ENCODE assay signal across 21 cellular contexts in genomic region chr2:86686460-86686859, GRCh38.
"Had no signal": no experiment of that assay in that cellular context is flagged by ENCODE, and none has a peak within 500 bp of the region (broad histone marks: within the 10 kb centered on the region; RNA-seq: fewer than 3 reads in every experiment).

No MANE protein-coding gene starts in this region.

- H3K4me1 ChIP-seq: SJSA1 had no signal

- H3K27ac ChIP-seq: KMS-11, SJSA1, SK-N-MC had no signal

- H3K36me3 ChIP-seq: SJSA1 had no signal

- H3K9me3 ChIP-seq: SJSA1 had no signal

- H3K4me3 ChIP-seq: K562, SJSA1, SK-N-MC had no signal

- H3K4me2 ChIP-seq: KMS-11 had no signal

- H3K9ac ChIP-seq: KMS-11 had no signal

- DNase-seq: Kasumi-1, MM.1S, NCI-H1092 treated with DMSO at 0.1 percent for 48 hours, NCI-H1436, NCI-H187, NCI-H2029, NCI-H2081 treated with DMSO at 0.1 percent for 48 hours, NCI-H2171, NCI-H226, NCI-H446, NCI-H510A, NCI-H524 treated with DMSO at 0.1 percent for 48 hours, NCI-H69, NCI-H774, Right ventricle myocardium superior, RPMI8226, SIG-M5 had no signal

- ATAC-seq: K562 had no signal
